10 cellular contexts compared by ENCODE assay signal in the genomic region with DNA sequence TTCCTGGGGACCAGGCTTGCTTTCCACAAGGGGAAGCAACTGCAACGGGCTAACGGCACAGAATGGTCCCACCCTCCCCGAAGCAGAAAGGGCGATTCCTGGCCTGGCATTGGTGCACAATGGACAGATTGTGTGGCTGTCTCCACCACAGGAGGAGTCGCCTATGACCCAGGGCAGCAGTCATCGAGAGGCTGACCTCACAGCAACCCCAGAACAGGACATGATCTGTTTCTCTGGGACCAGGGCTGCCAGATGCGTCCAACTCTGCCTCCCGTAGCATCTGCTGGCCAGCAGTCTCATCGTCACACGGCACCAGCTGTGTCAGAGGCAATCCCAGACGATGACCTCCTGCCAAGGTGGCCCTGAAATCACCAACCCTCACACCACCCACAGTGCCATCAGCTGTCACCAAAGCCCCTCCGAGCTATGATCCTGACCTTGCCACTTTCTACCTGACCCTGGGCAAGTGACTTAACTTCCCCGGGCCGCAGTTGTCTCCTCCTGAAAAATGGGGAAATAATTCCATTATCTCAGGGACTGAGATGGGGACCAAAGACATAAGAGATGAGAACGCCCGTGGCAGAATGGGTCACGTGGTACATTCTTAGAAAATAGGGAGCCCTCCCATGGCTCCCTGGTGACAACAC.
DNase-seq lines count a peak whose midpoint lies in the region; ATAC-seq, FAIRE-seq and TF ChIP-seq lines count a peak whose summit lies in the region.
"Had no signal": no experiment of that assay in that cellular context is flagged by ENCODE, and none has a peak within 500 bp of the region (broad histone marks: within the 10 kb centered on the region; RNA-seq: fewer than 3 reads in every experiment).

No MANE protein-coding gene starts in this region.

- BruUV-seq in HepG2 (replicated peaks; lab: Mats Ljungman, UMichigan), result no TSS peak

- H4K20me1 ChIP-seq in HepG2 (ENCODE audit: insufficient read depth, low read length), result no peaks in the 10 kb centered on the region

- no peak for TF ChIP-seq POLR2A in HepG2 (IDR thresholded peaks at IDR 0.05; ENCODE audit: insufficient read depth in 1 of 2, low read depth in 2 of 2, low read length in 2 of 2)
- TF ChIP-seq POLR2A in right lobe of liver (IDR thresholded peaks at IDR 0.05), result no peak

- DNase-seq in HepG2 (ENCODE audit: low spot score) (no peak), right lobe of liver (no peak), frontal cortex (ENCODE audit: low spot score in 2 of 2) (peak in 1 of 2 donors; percentile 76), neural crest cell (ENCODE audit: low read depth, low spot score) (peak; percentile 52)
- DNase-seq in CD4-positive, alpha-beta memory T cell, result no peak
- DNase-seq in activated CD8-positive, alpha-beta memory T cell treated with anti-CD3 and anti-CD28 coated beads, Interleukin-2, amount 50 U/mL, for 4 hours, result no peak
- DNase-seq: activated CD8-positive, alpha-beta memory T cell treated with anti-CD3 and anti-CD28 coated beads for 24 hours had no signal

- H3K79me2 ChIP-seq in HepG2 (ENCODE audit: insufficient read depth, low read length), result no peaks in the 10 kb centered on the region

- H3K27me3 ChIP-seq in HepG2 (ENCODE audit: control insufficient read depth in 1 of 2, insufficient read depth in 2 of 2, low read length in 2 of 2) (no peaks in the 10 kb centered on the region), right lobe of liver (no peaks in the 10 kb centered on the region)
- no peaks in the 10 kb centered on the region for H3K27me3 ChIP-seq in CD4-positive, alpha-beta memory T cell (ENCODE audit: insufficient read depth, low read length)
- H3K27me3 ChIP-seq: adrenal gland had no signal

- H3K36me3 ChIP-seq in HepG2 (replicated peaks in 1 of 2; ENCODE audit: control insufficient read depth in 1 of 2, insufficient read depth in 2 of 2, low read length in 2 of 2), result peaks cover 0 to 3% of the 10 kb centered on the region in 2 experiments; a peak in 3 of 5 replicates
- no peaks in the 10 kb centered on the region for H3K36me3 ChIP-seq in right lobe of liver
- H3K36me3 ChIP-seq in CD4-positive, alpha-beta memory T cell (ENCODE audit: insufficient read depth, low read length), result no peaks in the 10 kb centered on the region
- H3K36me3 ChIP-seq: adrenal gland had no signal

- H3K27me3 Mint-ChIP-seq in neural crest cell (ENCODE audit: low read depth), result peaks cover 3% of the 10 kb centered on the region
- H3K27me3 Mint-ChIP-seq in CD4-positive, alpha-beta memory T cell, result no peaks in the 10 kb centered on the region

- in situ Hi-C loops in HepG2 (cut with HindIII; ENCODE audit: extremely low pct_ligation_motif_present, low pct_unique_long_range_greater_than_20kb), result no loop called here

- H3K36me3 Mint-ChIP-seq in neural crest cell (ENCODE audit: low read depth), result no peaks in the 10 kb centered on the region
- H3K36me3 Mint-ChIP-seq in CD4-positive, alpha-beta memory T cell, result peaks cover 5% of the 10 kb centered on the region in 2 donors

- intact Hi-C loops in HepG2 (cut with micrococcal nuclease; ENCODE audit: unreplicated experiment) (no loop called here), right lobe of liver (cut with DNase I) (no loop called here)
- intact Hi-C loops in CD4-positive, alpha-beta memory T cell (cut with micrococcal nuclease), result no loop called here

- H3K4me1 ChIP-seq in HepG2 (ENCODE audit: insufficient read depth, low read length) (peaks cover 49% of the 10 kb centered on the region), right lobe of liver (peaks cover 0 to 41% (median 10%) of the 10 kb centered on the region in 4 donors)
- peaks cover 12% of the 10 kb centered on the region for H3K4me1 ChIP-seq in CD4-positive, alpha-beta memory T cell (ENCODE audit: insufficient read depth, low read length)

- 79% methylated on average over 12 of the region's 17 CpGs for WGBS in HepG2 (ENCODE audit: low lambda C conversion rate)
- 90% methylated on average over 6 of the region's 17 CpGs for WGBS in right lobe of liver (ENCODE audit: insufficient coverage, low coverage, low lambda C conversion rate, missing lambda C conversion rate)

- no peaks in the 10 kb centered on the region for H3K9me3 Mint-ChIP-seq in neural crest cell
- H3K9me3 Mint-ChIP-seq in CD4-positive, alpha-beta memory T cell, result peaks cover 0 to 2% (median 0%) of the 10 kb centered on the region in 8 donors

- H3K4me3 ChIP-seq in HepG2 (replicated peaks in 1 of 3; ENCODE audit: insufficient read depth in 1 of 3, low read depth in 2 of 3, low read length in 3 of 3) (no peak overlapping the region), right lobe of liver (no peak overlapping the region)
- no peak overlapping the region for H3K4me3 ChIP-seq in CD4-positive, alpha-beta memory T cell (ENCODE audit: low read length in 2 of 2)
- H3K4me3 ChIP-seq: adrenal gland had no signal

- H3K27ac ChIP-seq in HepG2 (ENCODE audit: extremely low read length, insufficient read depth, low read length), result no peak overlapping the region
- H3K27ac ChIP-seq in right lobe of liver, result no peak overlapping the region
- H3K27ac ChIP-seq in CD4-positive, alpha-beta memory T cell (ENCODE audit: low read depth, low read length), result no peak overlapping the region

- no peak overlapping the region for H3K9ac ChIP-seq in HepG2 (ENCODE audit: insufficient read depth, low read depth, low read length)

- H3K4me3 Mint-ChIP-seq in neural crest cell, result peak overlapping the region; percentile 82
- no peak overlapping the region for H3K4me3 Mint-ChIP-seq in CD4-positive, alpha-beta memory T cell

- no peak for ATAC-seq in HepG2
- ATAC-seq in right lobe of liver, result no peak
- ATAC-seq in activated CD4-positive, CD25-positive, alpha-beta regulatory T cell treated with anti-CD3 and anti-CD28 coated beads, Interleukin-2, amount 50 U/mL, for 24 hours, result no peak
- no peak for ATAC-seq in HG03460 (IDR thresholded peaks at IDR 0.05; ENCODE audit: unreplicated experiment)

- H3K4me2 ChIP-seq in HepG2 (ENCODE audit: low read depth, low read length), result peak overlapping the region; percentile 55; the same call in 1 of the 2 replicates

- peak overlapping the region; percentile 99 for H3K27ac Mint-ChIP-seq in neural crest cell (ENCODE audit: unreplicated experiment)
- no peak overlapping the region for H3K27ac Mint-ChIP-seq in CD4-positive, alpha-beta memory T cell

- H2AFZ ChIP-seq in HepG2 (ENCODE audit: low read length), result no peak overlapping the region

- no peak for TF ChIP-seq CTCF in HepG2 (CRISPR knock-in tag; IDR thresholded peaks at IDR 0.05)
- TF ChIP-seq CTCF in right lobe of liver (IDR thresholded peaks at IDR 0.05), result no peak
- no peak for TF ChIP-seq CTCF in neural crest cell (conservative IDR thresholded peaks at IDR 0.05)

- H3K9me3 ChIP-seq in HepG2 (ENCODE audit: low read length), result no peaks in the 10 kb centered on the region
- H3K9me3 ChIP-seq in right lobe of liver, result no peaks in the 10 kb centered on the region
- H3K9me3 ChIP-seq in CD4-positive, alpha-beta memory T cell (ENCODE audit: control insufficient read depth in 1 of 2, low read length in 2 of 2), result no peaks in the 10 kb centered on the region
- H3K9me3 ChIP-seq: adrenal gland had no signal

- CTCF ChIA-PET in HepG2 (lab: Yijun Ruan, JAX; ENCODE audit: low intra/inter-chr PET ratio, low total read pairs), result no interaction called here
- CTCF ChIA-PET in CD4-positive, alpha-beta memory T cell (lab: Charles Lee; ENCODE audit: partially characterized antibody), result no interaction called here

- POLR2A ChIA-PET in HepG2 (lab: Yijun Ruan, JAX), result no interaction called here
- POLR2A ChIA-PET in CD4-positive, alpha-beta memory T cell (lab: Charles Lee; ENCODE audit: partially characterized antibody), result no interaction called here

- TF ChIP-seq RAD21 in HepG2 (CRISPR knock-in tag; IDR thresholded peaks at IDR 0.05), result no peak

- FAIRE-seq in HepG2 (lab: Jason Lieb, UNC), result no peak
- FAIRE-seq in frontal cortex (lab: Jason Lieb, UNC), result peak; percentile 52

- no peak for TF ChIP-seq EP300 in HepG2 (IDR thresholded peaks at IDR 0.05; ENCODE audit: low read depth in 2 of 2, low read length in 2 of 2)
- no peak for TF ChIP-seq EP300 in HepG2 (CRISPR knock-in tag; IDR thresholded peaks at IDR 0.05; ENCODE audit: borderline replicate concordance)

- peaks cover 75% of the 10 kb centered on the region for H3K4me1 Mint-ChIP-seq in neural crest cell
- peaks cover 14 to 28% (median 20%) of the 10 kb centered on the region in 4 donors for H3K4me1 Mint-ChIP-seq in CD4-positive, alpha-beta memory T cell

TF ChIP-seq in HepG2, 621 proteins besides CTCF, POLR2A, EP300 and RAD21:
- TF ChIP-seq HES4 (CRISPR knock-in tag; IDR thresholded peaks at IDR 0.05; ENCODE audit: borderline replicate concordance), result no peak
- TF ChIP-seq TRIM24 (CRISPR knock-in tag; IDR thresholded peaks at IDR 0.05), result no peak
- no peak for TF ChIP-seq ZBTB20 (CRISPR knock-in tag; IDR thresholded peaks at IDR 0.05; ENCODE audit: borderline replicate concordance, low read depth)
- no peak for TF ChIP-seq ZNF564 (CRISPR knock-in tag; IDR thresholded peaks at IDR 0.05)
- no peak for TF ChIP-seq ZNF572 (CRISPR knock-in tag; IDR thresholded peaks at IDR 0.05)
- TF ChIP-seq, protein P1, sequence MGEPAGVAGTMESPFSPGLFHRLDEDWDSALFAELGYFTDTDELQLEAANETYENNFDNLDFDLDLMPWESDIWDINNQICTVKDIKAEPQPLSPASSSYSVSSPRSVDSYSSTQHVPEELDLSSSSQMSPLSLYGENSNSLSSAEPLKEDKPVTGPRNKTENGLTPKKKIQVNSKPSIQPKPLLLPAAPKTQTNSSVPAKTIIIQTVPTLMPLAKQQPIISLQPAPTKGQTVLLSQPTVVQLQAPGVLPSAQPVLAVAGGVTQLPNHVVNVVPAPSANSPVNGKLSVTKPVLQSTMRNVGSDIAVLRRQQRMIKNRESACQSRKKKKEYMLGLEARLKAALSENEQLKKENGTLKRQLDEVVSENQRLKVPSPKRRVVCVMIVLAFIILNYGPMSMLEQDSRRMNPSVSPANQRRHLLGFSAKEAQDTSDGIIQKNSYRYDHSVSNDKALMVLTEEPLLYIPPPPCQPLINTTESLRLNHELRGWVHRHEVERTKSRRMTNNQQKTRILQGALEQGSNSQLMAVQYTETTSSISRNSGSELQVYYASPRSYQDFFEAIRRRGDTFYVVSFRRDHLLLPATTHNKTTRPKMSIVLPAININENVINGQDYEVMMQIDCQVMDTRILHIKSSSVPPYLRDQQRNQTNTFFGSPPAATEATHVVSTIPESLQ (CRISPR knock-in tag; conservative IDR thresholded peaks at IDR 0.05), result no peak
- no peak for TF ChIP-seq SIX4 (CRISPR knock-in tag; IDR thresholded peaks at IDR 0.05)
- no peak for TF ChIP-seq CEBPG (CRISPR knock-in tag; IDR thresholded peaks at IDR 0.05)
- TF ChIP-seq KDM3A (CRISPR knock-in tag; IDR thresholded peaks at IDR 0.05; ENCODE audit: low read depth), result no peak
- no peak for TF ChIP-seq ZSCAN9 (CRISPR knock-in tag; IDR thresholded peaks at IDR 0.05; ENCODE audit: borderline replicate concordance)
- no peak for TF ChIP-seq RBAK (CRISPR knock-in tag; IDR thresholded peaks at IDR 0.05)
- no peak for TF ChIP-seq STAG1 (CRISPR knock-in tag; IDR thresholded peaks at IDR 0.05)
